ENCODE assay signal across 8 cellular contexts in the genomic region with DNA sequence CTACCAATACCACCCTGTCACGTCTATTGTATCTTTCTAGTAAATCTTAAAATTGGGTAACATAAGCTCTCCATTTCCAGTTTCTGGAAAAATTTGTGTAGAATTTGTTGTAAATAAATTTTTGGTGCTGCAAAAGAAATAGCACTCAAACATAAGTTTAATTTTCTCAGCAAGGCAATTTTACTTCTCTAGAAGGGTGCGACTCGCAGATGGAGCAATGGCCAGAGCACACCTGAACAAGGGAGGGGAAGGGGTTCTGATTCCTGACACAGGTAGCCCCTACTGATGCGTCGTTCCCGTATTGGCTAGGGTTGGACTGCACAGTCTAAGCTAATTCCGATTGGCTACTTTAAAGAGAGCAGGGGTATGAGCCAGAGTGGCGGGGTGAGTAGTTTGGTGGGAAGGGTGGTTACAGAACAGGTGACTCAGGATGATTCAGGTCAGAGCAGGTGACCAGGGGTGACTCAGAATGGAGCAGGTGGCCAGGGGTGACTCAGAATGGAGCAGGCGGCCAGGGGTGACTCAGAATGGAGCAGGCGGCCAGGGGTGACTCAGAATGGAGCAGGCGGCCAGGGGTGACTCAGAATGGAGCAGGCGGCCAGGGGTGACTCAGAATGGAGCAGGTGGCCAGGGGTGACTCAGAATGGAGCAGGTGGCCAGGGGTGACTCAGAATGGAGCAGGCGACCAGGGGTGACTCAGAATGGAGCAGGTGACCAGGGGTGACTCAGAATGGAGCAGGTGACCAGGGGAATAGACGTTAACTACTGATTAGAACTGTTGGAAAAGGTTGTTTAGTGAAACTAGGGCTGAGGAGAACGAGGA. TPM values are rescaled to one million over a fixed set of nuclear protein-coding genes. Genes with fewer than 3 reads are reported as not detected.
DNase-seq lines count a peak whose midpoint lies in the region; ATAC-seq and FAIRE-seq lines count a peak whose summit lies in the region.
"Not testable (repeated sequence)": the region's sequence is repeated elsewhere in the genome, so short reads cannot be mapped to it uniquely, and the experiment has no call there.

No MANE protein-coding gene starts in this region.

- ATAC-seq in stimulated activated naive CD8-positive, alpha-beta T cell treated with anti-CD3 and anti-CD28 coated beads, Interleukin-15, amount 100 ng/mL, for 72 hours: peak; percentile 48

- H3K36me3 ChIP-seq in HUES64 (ENCODE audit: insufficient read depth, low read length): not testable (repeated sequence)

- H3K4me3 ChIP-seq in HUES64 (ENCODE audit: low read length): not testable (repeated sequence)

- H3K27me3 Mint-ChIP-seq in stimulated activated naive CD8-positive, alpha-beta T cell treated with anti-CD3 and anti-CD28 coated beads, Interleukin-15, amount 100 ng/mL, for 72 hours: peaks cover 18% of the 10 kb centered on the region

- 77% methylated on average over 14 of the region's 15 CpGs for WGBS in HUES64

- H3K4me1 Mint-ChIP-seq in stimulated activated naive CD8-positive, alpha-beta T cell treated with anti-CD3 and anti-CD28 coated beads, Interleukin-15, amount 100 ng/mL, for 72 hours: not testable (repeated sequence)

- peaks cover 18% of the 10 kb centered on the region for H3K9me3 ChIP-seq in HUES64 (ENCODE audit: insufficient read depth, low read depth, low read length)

- H3K27ac ChIP-seq in HUES64 (ENCODE audit: low read depth, low read length): peak overlapping the region; percentile 29; the same call in 1 of the 2 replicates

- peaks cover 10 to 23% of the 10 kb centered on the region in 2 donors for H3K9me3 Mint-ChIP-seq in stimulated activated naive CD8-positive, alpha-beta T cell treated with anti-CD3 and anti-CD28 coated beads, Interleukin-15, amount 100 ng/mL, for 72 hours

- H3K27ac Mint-ChIP-seq in stimulated activated naive CD8-positive, alpha-beta T cell treated with anti-CD3 and anti-CD28 coated beads, Interleukin-15, amount 100 ng/mL, for 72 hours: peak overlapping the region; percentile 93 to 96

- FAIRE-seq in G401.6 (lab: Jason Lieb, UNC) (peak; percentile 65), colon (lab: Jason Lieb, UNC) (peak; percentile 96)

- H3K4me1 ChIP-seq in HUES64 (ENCODE audit: insufficient read depth, low read length): not testable (repeated sequence)

- not testable (repeated sequence) for H3K4me3 Mint-ChIP-seq in stimulated activated naive CD8-positive, alpha-beta T cell treated with anti-CD3 and anti-CD28 coated beads, Interleukin-15, amount 100 ng/mL, for 72 hours

- DNase-seq in SHP77 treated with DMSO at 0.1 percent for 48 hours (lab: John Stamatoyannopoulos, UW): peak; percentile 9
- peak; percentile 79 for DNase-seq in activated T-cell treated with anti-CD3 and anti-CD28 coated beads for 24 hours (ENCODE audit: low read depth)
- DNase-seq in iris pigment epithelial cell (ENCODE audit: low read depth): peak; percentile 82
- peak; percentile 63 for DNase-seq in renal cortical epithelial cell (ENCODE audit: low read depth)
- peak; percentile 84 to 91 for DNase-seq in stimulated activated naive CD8-positive, alpha-beta T cell treated with anti-CD3 and anti-CD28 coated beads, Interleukin-15, amount 100 ng/mL, for 72 hours

- H3K27me3 ChIP-seq in HUES64 (ENCODE audit: insufficient read depth, low read length): not testable (repeated sequence)

- H3K9ac ChIP-seq in HUES64 (ENCODE audit: low read depth, low read length): not testable (repeated sequence)

RNA-seq across cellular contexts. Expression of gene NID1, which starts 32.0 kb away (rescaled TPM):
- polyA plus RNA-seq in HUES64 (2013, experiment 1 of 2): 13.3 TPM
- 18.6 TPM for polyA plus RNA-seq in HUES64 (2013, experiment 2 of 2)
- total RNA-seq in renal cortical epithelial cell: 1.1 and 3.8 TPM in 2 replicates

RNA-seq across cellular contexts. Expression of gene GPR137B, which starts 45.5 kb away (rescaled TPM):
- polyA plus RNA-seq in HUES64 (2013, experiment 1 of 2): 4.2 TPM
- polyA plus RNA-seq in HUES64 (2013, experiment 2 of 2): 5.5 TPM
- 10.2 and 12.2 TPM in 2 replicates for total RNA-seq in renal cortical epithelial cell

Comparison
In these comparisons a context has a peak if more than half of its experiments do, and no peak if none do; other contexts are left out.
1. DNase-seq: peak in every context shown above with its lines; median percentile 88 in stimulated activated naive CD8-positive, alpha-beta T cell treated with anti-CD3 and anti-CD28 coated beads, Interleukin-15, amount 100 ng/mL, for 72 hours; 82 in iris pigment epithelial cell; 79 in activated T-cell treated with anti-CD3 and anti-CD28 coated beads for 24 hours; 63 in renal cortical epithelial cell; 9 in SHP77 treated with DMSO at 0.1 percent for 48 hours.